In genomic region chr18:78154444-78154843, GRCh38 we compare ENCODE assay signal across 8 cellular contexts.
"Had no signal": no experiment of that assay in that cellular context is flagged by ENCODE, and none has a peak within 500 bp of the region (broad histone marks: within the 10 kb centered on the region; RNA-seq: fewer than 3 reads in every experiment).

No MANE protein-coding gene starts in this region.

- H3K4me1 ChIP-seq: HAP-1 had no signal

- H3K4me3 Mint-ChIP-seq: GM23338, HFFc6 had no signal

- H3K4me2 ChIP-seq: GM23338 had no signal

- H2AFZ ChIP-seq: GM23338 had no signal

- DNase-seq: H7, HFFc6, IMR-90 had no signal

- H3K36me3 ChIP-seq: HAP-1 had no signal

- H3K9me3 ChIP-seq: HAP-1 had no signal

- H3K4me1 Mint-ChIP-seq: GM23338 had no signal

- FAIRE-seq: HTR-8/SVneo, K562 had no signal

- H3K4me3 ChIP-seq: GM23338, HAP-1, K562 had no signal

- ATAC-seq: GM23338, HCT116, K562 had no signal

- H3K27ac Mint-ChIP-seq: GM23338, HFFc6 had no signal
